Comparison of ENCODE assay signal across 2 cellular contexts in the genomic region with DNA sequence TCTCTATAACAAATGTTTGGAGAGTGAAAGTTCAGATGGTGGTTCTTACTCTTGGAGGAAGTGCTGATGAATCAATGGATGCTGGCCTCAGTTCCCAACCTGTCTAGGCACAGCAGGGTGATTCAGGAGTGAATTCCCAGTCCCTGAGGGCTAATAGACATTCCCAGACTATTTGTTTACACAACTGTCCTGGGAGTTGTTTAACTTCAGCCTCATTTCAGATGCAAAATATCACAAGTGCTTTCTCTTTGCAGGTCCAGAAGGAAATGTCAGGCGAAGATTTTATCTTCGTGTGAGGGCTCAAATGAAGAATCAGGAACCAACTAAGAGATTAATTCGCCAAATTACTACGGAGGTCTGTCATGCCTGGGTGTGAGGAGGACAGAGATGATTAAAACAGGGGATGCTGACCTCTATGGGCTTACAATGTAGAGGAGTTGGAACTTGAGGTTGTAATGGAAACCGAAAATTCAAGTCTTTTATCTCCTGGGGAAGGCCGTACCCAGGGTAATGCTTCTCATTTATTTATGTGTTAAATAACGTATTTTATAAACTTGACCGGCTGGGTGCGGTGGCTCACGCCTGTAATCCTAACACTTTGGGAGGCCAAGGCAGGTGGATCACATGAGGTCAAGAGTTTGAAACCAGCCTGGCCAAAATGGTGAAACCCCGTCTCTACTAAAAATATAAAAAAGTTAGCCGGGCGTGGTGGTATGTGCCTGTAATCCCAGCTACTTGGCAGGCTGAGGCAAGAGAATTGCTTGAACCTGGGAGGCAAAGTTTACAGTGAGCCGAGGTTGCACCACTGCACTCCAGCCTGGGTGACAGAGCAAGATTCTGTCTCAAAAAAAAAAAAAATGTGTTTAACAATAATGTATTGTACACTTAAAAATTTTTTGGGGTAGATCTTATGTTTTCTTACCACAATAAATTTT.
TF ChIP-seq lines count a peak whose summit lies in the region.

No MANE protein-coding gene starts in this region.

TF ChIP-seq in GM12878, 131 proteins besides CTCF, POLR2A, EP300 and RAD21:
- peak; percentile 41; the same call in 1 of the 2 replicates for TF ChIP-seq ZNF217 (IDR thresholded peaks at IDR 0.05)
- TF ChIP-seq, protein P1, sequence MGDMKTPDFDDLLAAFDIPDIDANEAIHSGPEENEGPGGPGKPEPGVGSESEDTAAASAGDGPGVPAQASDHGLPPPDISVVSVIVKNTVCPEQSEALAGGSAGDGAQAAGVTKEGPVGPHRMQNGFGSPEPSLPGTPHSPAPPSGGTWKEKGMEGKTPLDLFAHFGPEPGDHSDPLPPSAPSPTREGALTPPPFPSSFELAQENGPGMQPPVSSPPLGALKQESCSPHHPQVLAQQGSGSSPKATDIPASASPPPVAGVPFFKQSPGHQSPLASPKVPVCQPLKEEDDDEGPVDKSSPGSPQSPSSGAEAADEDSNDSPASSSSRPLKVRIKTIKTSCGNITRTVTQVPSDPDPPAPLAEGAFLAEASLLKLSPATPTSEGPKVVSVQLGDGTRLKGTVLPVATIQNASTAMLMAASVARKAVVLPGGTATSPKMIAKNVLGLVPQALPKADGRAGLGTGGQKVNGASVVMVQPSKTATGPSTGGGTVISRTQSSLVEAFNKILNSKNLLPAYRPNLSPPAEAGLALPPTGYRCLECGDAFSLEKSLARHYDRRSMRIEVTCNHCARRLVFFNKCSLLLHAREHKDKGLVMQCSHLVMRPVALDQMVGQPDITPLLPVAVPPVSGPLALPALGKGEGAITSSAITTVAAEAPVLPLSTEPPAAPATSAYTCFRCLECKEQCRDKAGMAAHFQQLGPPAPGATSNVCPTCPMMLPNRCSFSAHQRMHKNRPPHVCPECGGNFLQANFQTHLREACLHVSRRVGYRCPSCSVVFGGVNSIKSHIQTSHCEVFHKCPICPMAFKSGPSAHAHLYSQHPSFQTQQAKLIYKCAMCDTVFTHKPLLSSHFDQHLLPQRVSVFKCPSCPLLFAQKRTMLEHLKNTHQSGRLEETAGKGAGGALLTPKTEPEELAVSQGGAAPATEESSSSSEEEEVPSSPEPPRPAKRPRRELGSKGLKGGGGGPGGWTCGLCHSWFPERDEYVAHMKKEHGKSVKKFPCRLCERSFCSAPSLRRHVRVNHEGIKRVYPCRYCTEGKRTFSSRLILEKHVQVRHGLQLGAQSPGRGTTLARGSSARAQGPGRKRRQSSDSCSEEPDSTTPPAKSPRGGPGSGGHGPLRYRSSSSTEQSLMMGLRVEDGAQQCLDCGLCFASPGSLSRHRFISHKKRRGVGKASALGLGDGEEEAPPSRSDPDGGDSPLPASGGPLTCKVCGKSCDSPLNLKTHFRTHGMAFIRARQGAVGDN (IDR thresholded peaks at IDR 0.05): 0 out of 2 replicates have a peak, but pooled peaks have one; percentile 37
- TF ChIP-seq JUNB (IDR thresholded peaks at IDR 0.05): 0 out of 2 replicates have a peak, but pooled peaks have one; percentile 7
- peak; percentile 19; the same call in 1 of the 2 replicates for TF ChIP-seq MTA2 (IDR thresholded peaks at IDR 0.05; ENCODE audit: low read depth)
- TF ChIP-seq NR2F1 (conservative IDR thresholded peaks at IDR 0.05): peak; percentile 44
- peak in 1 of 2 experiments; percentile 44; a peak in 1 of 4 replicates for TF ChIP-seq BHLHE40 (IDR thresholded peaks at IDR 0.05; ENCODE audit: borderline replicate concordance in 1 of 2, low read depth in 2 of 2, low read length in 1 of 2)
- TF ChIP-seq, protein P2, sequence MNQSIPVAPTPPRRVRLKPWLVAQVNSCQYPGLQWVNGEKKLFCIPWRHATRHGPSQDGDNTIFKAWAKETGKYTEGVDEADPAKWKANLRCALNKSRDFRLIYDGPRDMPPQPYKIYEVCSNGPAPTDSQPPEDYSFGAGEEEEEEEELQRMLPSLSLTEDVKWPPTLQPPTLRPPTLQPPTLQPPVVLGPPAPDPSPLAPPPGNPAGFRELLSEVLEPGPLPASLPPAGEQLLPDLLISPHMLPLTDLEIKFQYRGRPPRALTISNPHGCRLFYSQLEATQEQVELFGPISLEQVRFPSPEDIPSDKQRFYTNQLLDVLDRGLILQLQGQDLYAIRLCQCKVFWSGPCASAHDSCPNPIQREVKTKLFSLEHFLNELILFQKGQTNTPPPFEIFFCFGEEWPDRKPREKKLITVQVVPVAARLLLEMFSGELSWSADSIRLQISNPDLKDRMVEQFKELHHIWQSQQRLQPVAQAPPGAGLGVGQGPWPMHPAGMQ (IDR thresholded peaks at IDR 0.05; ENCODE audit: borderline replicate concordance): no peak
- no peak for TF ChIP-seq MEF2A (IDR thresholded peaks at IDR 0.05; ENCODE audit: insufficient read depth, low read depth, low read length)
- TF ChIP-seq RUNX3 (IDR thresholded peaks at IDR 0.05; ENCODE audit: low read length): peak; percentile 33; the same call in 1 of the 2 replicates

TF ChIP-seq in HepG2, 621 proteins besides CTCF, POLR2A, EP300 and RAD21 (continues in another document):
- TF ChIP-seq SOX6 (IDR thresholded peaks at IDR 0.05): no peak
- no peak for TF ChIP-seq SOX6 (CRISPR knock-in tag; IDR thresholded peaks at IDR 0.05)
- TF ChIP-seq TBX2 (CRISPR knock-in tag; IDR thresholded peaks at IDR 0.05; ENCODE audit: borderline replicate concordance): no peak
- TF ChIP-seq HMG20A (CRISPR knock-in tag; IDR thresholded peaks at IDR 0.05; ENCODE audit: borderline replicate concordance): no peak
- TF ChIP-seq, protein P3, sequence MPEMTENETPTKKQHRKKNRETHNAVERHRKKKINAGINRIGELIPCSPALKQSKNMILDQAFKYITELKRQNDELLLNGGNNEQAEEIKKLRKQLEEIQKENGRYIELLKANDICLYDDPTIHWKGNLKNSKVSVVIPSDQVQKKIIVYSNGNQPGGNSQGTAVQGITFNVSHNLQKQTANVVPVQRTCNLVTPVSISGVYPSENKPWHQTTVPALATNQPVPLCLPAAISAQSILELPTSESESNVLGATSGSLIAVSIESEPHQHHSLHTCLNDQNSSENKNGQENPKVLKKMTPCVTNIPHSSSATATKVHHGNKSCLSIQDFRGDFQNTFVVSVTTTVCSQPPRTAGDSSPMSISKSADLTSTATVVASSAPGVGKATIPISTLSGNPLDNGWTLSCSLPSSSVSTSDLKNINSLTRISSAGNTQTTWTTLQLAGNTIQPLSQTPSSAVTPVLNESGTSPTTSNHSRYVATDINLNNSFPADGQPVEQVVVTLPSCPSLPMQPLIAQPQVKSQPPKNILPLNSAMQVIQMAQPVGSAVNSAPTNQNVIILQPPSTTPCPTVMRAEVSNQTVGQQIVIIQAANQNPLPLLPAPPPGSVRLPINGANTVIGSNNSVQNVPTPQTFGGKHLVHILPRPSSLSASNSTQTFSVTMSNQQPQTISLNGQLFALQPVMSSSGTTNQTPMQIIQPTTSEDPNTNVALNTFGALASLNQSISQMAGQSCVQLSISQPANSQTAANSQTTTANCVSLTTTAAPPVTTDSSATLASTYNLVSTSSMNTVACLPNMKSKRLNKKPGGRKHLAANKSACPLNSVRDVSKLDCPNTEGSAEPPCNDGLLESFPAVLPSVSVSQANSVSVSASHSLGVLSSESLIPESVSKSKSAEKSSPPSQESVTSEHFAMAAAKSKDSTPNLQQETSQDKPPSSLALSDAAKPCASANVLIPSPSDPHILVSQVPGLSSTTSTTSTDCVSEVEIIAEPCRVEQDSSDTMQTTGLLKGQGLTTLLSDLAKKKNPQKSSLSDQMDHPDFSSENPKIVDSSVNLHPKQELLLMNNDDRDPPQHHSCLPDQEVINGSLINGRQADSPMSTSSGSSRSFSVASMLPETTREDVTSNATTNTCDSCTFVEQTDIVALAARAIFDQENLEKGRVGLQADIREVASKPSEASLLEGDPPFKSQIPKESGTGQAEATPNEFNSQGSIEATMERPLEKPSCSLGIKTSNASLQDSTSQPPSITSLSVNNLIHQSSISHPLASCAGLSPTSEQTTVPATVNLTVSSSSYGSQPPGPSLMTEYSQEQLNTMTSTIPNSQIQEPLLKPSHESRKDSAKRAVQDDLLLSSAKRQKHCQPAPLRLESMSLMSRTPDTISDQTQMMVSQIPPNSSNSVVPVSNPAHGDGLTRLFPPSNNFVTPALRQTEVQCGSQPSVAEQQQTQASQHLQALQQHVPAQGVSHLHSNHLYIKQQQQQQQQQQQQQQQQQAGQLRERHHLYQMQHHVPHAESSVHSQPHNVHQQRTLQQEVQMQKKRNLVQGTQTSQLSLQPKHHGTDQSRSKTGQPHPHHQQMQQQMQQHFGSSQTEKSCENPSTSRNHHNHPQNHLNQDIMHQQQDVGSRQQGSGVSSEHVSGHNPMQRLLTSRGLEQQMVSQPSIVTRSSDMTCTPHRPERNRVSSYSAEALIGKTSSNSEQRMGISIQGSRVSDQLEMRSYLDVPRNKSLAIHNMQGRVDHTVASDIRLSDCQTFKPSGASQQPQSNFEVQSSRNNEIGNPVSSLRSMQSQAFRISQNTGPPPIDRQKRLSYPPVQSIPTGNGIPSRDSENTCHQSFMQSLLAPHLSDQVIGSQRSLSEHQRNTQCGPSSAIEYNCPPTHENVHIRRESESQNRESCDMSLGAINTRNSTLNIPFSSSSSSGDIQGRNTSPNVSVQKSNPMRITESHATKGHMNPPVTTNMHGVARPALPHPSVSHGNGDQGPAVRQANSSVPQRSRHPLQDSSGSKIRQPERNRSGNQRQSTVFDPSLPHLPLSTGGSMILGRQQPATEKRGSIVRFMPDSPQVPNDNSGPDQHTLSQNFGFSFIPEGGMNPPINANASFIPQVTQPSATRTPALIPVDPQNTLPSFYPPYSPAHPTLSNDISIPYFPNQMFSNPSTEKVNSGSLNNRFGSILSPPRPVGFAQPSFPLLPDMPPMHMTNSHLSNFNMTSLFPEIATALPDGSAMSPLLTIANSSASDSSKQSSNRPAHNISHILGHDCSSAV (CRISPR knock-in tag; IDR thresholded peaks at IDR 0.05; ENCODE audit: borderline replicate concordance): no peak
- no peak for TF ChIP-seq POGZ (CRISPR knock-in tag; IDR thresholded peaks at IDR 0.05)
- no peak for TF ChIP-seq RCOR2 (CRISPR knock-in tag; IDR thresholded peaks at IDR 0.05)
- TF ChIP-seq, protein P4, sequence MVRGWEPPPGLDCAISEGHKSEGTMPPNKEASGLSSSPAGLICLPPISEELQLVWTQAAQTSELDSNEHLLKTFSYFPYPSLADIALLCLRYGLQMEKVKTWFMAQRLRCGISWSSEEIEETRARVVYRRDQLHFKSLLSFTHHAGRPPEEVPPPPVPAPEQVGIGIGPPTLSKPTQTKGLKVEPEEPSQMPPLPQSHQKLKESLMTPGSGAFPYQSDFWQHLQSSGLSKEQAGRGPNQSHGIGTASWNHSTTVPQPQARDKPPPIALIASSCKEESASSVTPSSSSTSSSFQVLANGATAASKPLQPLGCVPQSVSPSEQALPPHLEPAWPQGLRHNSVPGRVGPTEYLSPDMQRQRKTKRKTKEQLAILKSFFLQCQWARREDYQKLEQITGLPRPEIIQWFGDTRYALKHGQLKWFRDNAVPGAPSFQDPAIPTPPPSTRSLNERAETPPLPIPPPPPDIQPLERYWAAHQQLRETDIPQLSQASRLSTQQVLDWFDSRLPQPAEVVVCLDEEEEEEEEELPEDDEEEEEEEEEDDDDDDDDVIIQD (CRISPR knock-in tag; IDR thresholded peaks at IDR 0.05; ENCODE audit: low read depth): no peak
- TF ChIP-seq ZNF619 (CRISPR knock-in tag; IDR thresholded peaks at IDR 0.05): no peak
- no peak for TF ChIP-seq ZNF7 (CRISPR knock-in tag; IDR thresholded peaks at IDR 0.05)
- no peak for TF ChIP-seq ARNT2 (CRISPR knock-in tag; IDR thresholded peaks at IDR 0.05; ENCODE audit: low read depth)
- TF ChIP-seq, protein P5, sequence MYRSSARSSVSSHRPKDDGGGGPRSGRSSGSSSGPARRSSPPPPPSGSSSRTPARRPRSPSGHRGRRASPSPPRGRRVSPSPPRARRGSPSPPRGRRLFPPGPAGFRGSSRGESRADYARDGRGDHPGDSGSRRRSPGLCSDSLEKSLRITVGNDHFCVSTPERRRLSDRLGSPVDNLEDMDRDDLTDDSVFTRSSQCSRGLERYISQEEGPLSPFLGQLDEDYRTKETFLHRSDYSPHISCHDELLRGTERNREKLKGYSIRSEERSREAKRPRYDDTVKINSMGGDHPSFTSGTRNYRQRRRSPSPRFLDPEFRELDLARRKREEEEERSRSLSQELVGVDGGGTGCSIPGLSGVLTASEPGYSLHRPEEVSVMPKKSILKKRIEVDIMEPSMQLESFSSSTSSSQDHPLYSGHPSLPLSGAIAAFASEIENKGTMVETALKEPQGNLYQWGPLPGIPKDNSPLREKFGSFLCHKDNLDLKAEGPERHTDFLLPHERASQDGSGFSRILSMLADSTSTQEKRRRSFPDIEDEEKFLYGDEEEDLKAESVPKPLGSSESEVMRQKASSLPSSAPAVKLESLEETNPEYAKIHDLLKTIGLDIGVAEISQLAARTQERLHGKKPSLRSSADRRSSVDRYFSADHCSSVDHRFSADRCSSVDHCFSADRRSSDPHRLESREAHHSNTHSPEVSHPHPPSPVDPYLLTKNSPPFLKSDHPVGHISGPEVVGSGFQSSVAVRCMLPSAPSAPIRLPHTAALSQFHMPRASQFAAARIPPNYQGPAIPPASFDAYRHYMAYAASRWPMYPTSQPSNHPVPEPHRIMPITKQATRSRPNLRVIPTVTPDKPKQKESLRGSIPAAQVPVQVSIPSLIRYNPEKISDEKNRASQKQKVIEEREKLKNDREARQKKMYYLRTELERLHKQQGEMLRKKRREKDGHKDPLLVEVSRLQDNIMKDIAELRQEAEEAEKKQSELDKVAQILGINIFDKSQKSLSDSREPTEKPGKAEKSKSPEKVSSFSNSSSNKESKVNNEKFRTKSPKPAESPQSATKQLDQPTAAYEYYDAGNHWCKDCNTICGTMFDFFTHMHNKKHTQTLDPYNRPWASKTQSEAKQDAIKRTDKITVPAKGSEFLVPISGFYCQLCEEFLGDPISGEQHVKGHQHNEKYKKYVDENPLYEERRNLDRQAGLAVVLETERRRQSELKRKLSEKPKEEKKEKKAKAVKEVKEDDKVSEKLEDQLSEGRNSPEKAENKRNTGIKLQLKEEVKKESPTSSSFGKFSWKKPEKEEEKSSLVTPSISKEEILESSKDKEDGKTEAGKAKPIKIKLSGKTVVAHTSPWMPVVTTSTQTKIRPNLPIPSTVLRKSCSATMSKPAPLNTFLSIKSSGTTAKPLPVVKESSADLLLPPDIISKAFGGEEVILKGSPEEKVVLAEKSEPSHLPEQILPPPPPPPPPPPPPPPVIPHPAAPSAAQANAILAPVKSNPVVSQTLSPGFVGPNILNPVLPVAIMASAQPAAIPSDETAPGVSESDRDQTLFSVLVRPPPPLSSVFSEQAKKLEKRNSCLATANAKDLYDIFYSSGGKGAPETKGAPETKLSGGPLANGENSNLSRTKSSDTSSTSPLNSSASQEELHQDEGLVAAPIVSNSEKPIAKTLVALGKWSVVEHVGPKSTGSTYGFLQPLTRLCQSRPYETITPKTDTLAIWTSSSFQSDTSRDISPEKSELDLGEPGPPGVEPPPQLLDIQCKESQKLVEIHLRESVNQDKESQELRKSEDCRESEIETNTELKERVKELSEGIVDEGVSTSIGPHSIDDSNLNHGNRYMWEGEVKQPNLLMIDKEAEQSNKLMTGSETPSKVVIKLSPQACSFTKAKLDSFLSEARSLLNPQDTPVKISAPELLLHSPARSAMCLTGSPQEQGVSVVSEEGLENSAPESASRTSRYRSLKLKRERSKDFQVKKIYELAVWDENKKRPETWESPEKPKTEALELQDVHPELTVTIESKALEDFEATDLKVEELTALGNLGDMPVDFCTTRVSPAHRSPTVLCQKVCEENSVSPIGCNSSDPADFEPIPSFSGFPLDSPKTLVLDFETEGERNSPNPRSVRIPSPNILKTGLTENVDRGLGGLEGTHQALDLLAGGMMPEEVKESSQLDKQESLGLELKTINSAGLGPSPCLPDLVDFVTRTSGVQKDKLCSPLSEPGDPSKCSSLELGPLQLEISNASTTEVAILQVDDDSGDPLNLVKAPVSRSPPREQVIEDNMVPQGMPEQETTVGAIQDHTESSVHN (CRISPR knock-in tag; IDR thresholded peaks at IDR 0.05): no peak
- TF ChIP-seq CREM (IDR thresholded peaks at IDR 0.05): no peak
- no peak for TF ChIP-seq CREM (CRISPR knock-in tag; IDR thresholded peaks at IDR 0.05)
